ENCODE assay signal across 15 cellular contexts in the genomic region with DNA sequence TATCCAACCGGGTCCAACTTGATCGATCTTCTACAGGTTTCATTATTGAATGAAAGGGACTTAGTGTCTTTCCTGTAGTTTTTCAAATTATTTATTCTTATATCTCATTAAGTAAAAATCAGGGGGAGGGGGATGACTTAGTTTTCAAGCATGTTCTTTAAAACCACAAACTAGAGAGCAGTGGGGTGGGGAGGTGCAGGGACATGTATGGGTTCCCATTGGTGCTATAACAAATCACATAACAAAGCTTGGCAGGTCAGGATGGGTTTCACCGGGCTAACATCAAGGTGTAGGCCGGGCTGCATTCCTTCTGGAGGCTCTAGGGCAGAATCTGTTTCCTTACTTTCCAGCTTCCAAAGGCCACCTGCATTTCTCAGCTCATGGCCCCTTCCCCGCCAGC. TPM values are rescaled to one million over a fixed set of nuclear protein-coding genes. Genes with fewer than 3 reads are reported as not detected.
DNase-seq lines count a peak whose midpoint lies in the region; ATAC-seq and TF ChIP-seq lines count a peak whose summit lies in the region.
"Had no signal": no experiment of that assay in that cellular context is flagged by ENCODE, and none has a peak within 500 bp of the region (broad histone marks: within the 10 kb centered on the region; RNA-seq: fewer than 3 reads in every experiment).

No MANE protein-coding gene starts in this region.

- no peak for ATAC-seq in activated naive CD4-positive, alpha-beta T cell treated with anti-CD3 and anti-CD28 coated beads, Interleukin-2, amount 50 U/mL, for 72 hours
- ATAC-seq in right lobe of liver (no peak), HG03457 (IDR thresholded peaks at IDR 0.05; ENCODE audit: unreplicated experiment) (no peak)

- H3K9me3 Mint-ChIP-seq in activated naive CD4-positive, alpha-beta T cell treated with anti-CD3 and anti-CD28 coated beads, Interleukin-2, amount 50 U/mL, for 24 hours, result no peaks in the 10 kb centered on the region
- H3K9me3 Mint-ChIP-seq in activated naive CD4-positive, alpha-beta T cell treated with anti-CD3 and anti-CD28 coated beads, Interleukin-2, amount 50 U/mL, for 72 hours, result no peaks in the 10 kb centered on the region
- H3K9me3 Mint-ChIP-seq: activated CD4-positive, alpha-beta memory T cell treated with anti-CD3 and anti-CD28 coated beads, Interleukin-2, amount 10 ng/mL, durations not matched to agents 7 days and 5 days; dendritic cell treated with granulocyte-macrophage colony-stimulating factor and Interleukin-4, amounts not matched to agents 40 ng/mL and 50 ng/mL, for 4 days; immature natural killer cell had no signal

- H3K27me3 ChIP-seq in right lobe of liver, result no peaks in the 10 kb centered on the region
- no peaks in the 10 kb centered on the region for H3K27me3 ChIP-seq in thyroid gland

- H3K9me3 ChIP-seq in SK-N-MC (ENCODE audit: low read depth, low read length) (no peaks in the 10 kb centered on the region), right lobe of liver (no peaks in the 10 kb centered on the region), thyroid gland (no peaks in the 10 kb centered on the region)

- no peak overlapping the region for H3K9ac ChIP-seq in SK-N-MC (ENCODE audit: insufficient read length)
- H3K9ac ChIP-seq: KMS-11 had no signal

- no peaks in the 10 kb centered on the region for H3K36me3 Mint-ChIP-seq in activated naive CD4-positive, alpha-beta T cell treated with anti-CD3 and anti-CD28 coated beads, Interleukin-2, amount 50 U/mL, for 24 hours
- peaks cover 0 to 8% of the 10 kb centered on the region in 2 donors for H3K36me3 Mint-ChIP-seq in activated naive CD4-positive, alpha-beta T cell treated with anti-CD3 and anti-CD28 coated beads, Interleukin-2, amount 50 U/mL, for 72 hours
- H3K36me3 Mint-ChIP-seq: immature natural killer cell had no signal

- H3K4me3 Mint-ChIP-seq in activated naive CD4-positive, alpha-beta T cell treated with anti-CD3 and anti-CD28 coated beads, Interleukin-2, amount 50 U/mL, for 24 hours, result no peak overlapping the region
- H3K4me3 Mint-ChIP-seq: activated CD4-positive, alpha-beta memory T cell treated with anti-CD3 and anti-CD28 coated beads, Interleukin-2, amount 10 ng/mL, durations not matched to agents 7 days and 5 days; dendritic cell treated with granulocyte-macrophage colony-stimulating factor and Interleukin-4, amounts not matched to agents 40 ng/mL and 50 ng/mL, for 4 days; immature natural killer cell had no signal

- H3K36me3 ChIP-seq in SK-N-MC (ENCODE audit: insufficient read depth, low read length) (no peaks in the 10 kb centered on the region), right lobe of liver (no peaks in the 10 kb centered on the region), thyroid gland (no peaks in the 10 kb centered on the region)

- peaks cover 0 to 61% (median 23%) of the 10 kb centered on the region in 4 donors for H3K4me1 ChIP-seq in right lobe of liver
- peaks cover 36 to 77% of the 10 kb centered on the region in 2 donors for H3K4me1 ChIP-seq in thyroid gland

- WGBS in right lobe of liver (ENCODE audit: insufficient coverage, low coverage, low lambda C conversion rate, missing lambda C conversion rate), result 81% methylated on average over 5 of the region's 5 CpGs
- WGBS in thyroid gland, 2 donors, result 91 to 94% methylated on average over 5 of the region's 5 CpGs

- H3K4me3 ChIP-seq in SK-N-MC, result no peak overlapping the region
- no peak overlapping the region for H3K4me3 ChIP-seq in right lobe of liver
- H3K4me3 ChIP-seq in thyroid gland (replicated peaks in 1 of 3), result no peak overlapping the region

- H3K27me3 Mint-ChIP-seq in activated naive CD4-positive, alpha-beta T cell treated with anti-CD3 and anti-CD28 coated beads, Interleukin-2, amount 50 U/mL, for 24 hours, result no peaks in the 10 kb centered on the region
- H3K27me3 Mint-ChIP-seq: activated CD4-positive, alpha-beta memory T cell treated with anti-CD3 and anti-CD28 coated beads, Interleukin-2, amount 10 ng/mL, durations not matched to agents 7 days and 5 days had no signal

- no peak for TF ChIP-seq POLR2A in right lobe of liver (IDR thresholded peaks at IDR 0.05)
- TF ChIP-seq POLR2A in thyroid gland (IDR thresholded peaks at IDR 0.05), result no peak

- H3K27ac ChIP-seq in SK-N-MC, result 0 out of 2 replicates have a peak overlapping the region, but pooled peaks have one; percentile 5
- H3K27ac ChIP-seq in right lobe of liver, result peak overlapping the region; percentile 61 to 89 (median 83)
- peak overlapping the region; percentile 88 to 95 (median 95) for H3K27ac ChIP-seq in thyroid gland
- H3K27ac ChIP-seq: KMS-11 had no signal

- H3K4me1 Mint-ChIP-seq in activated naive CD4-positive, alpha-beta T cell treated with anti-CD3 and anti-CD28 coated beads, Interleukin-2, amount 50 U/mL, for 24 hours, result peaks cover 46% of the 10 kb centered on the region

- DNase-seq in activated naive CD4-positive, alpha-beta T cell treated with anti-CD3 and anti-CD28 coated beads, Interleukin-2, amount 50 U/mL, for 72 hours (ENCODE audit: low spot score in 2 of 2), result no peak
- DNase-seq in SK-N-MC (ENCODE audit: low read depth, low spot score) (no peak), right lobe of liver (no peak), thyroid gland (no peak), SIG-M5 (lab: John Stamatoyannopoulos, UW) (no peak)
- no peak for DNase-seq in stimulated activated naive CD4-positive, alpha-beta T cell (lab: John Stamatoyannopoulos, UW)
- DNase-seq: activated CD4-positive, alpha-beta memory T cell treated with anti-CD3 and anti-CD28 coated beads, Interleukin-2, amount 10 ng/mL, durations not matched to agents 7 days and 5 days; activated naive CD4-positive, alpha-beta T cell treated with Interleukin-2 at 50 U/mL for 16 hours; immature natural killer cell; RPMI8226; T-helper 9 cell had no signal

- intact Hi-C loops in right lobe of liver (cut with DNase I), result no loop called here
- intact Hi-C loops in thyroid gland (cut with DNase I), result no loop called here

- TF ChIP-seq CTCF in right lobe of liver (IDR thresholded peaks at IDR 0.05), result no peak
- TF ChIP-seq CTCF in thyroid gland (IDR thresholded peaks at IDR 0.05), result no peak

- H3K27ac Mint-ChIP-seq in activated naive CD4-positive, alpha-beta T cell treated with anti-CD3 and anti-CD28 coated beads, Interleukin-2, amount 50 U/mL, for 24 hours, result peak overlapping the region; percentile 17
- H3K27ac Mint-ChIP-seq in activated naive CD4-positive, alpha-beta T cell treated with anti-CD3 and anti-CD28 coated beads, Interleukin-2, amount 50 U/mL, for 72 hours, result peak overlapping the region in 1 of 2 donors; percentile 98
- H3K27ac Mint-ChIP-seq: dendritic cell treated with granulocyte-macrophage colony-stimulating factor and Interleukin-4, amounts not matched to agents 40 ng/mL and 50 ng/mL, for 4 days had no signal

RNA-seq across cellular contexts. Expression of a gene that starts 32.7 kb away (rescaled TPM):
- total RNA-seq in activated naive CD4-positive, alpha-beta T cell treated with anti-CD3 and anti-CD28 coated beads, Interleukin-2, amount 50 U/mL, for 72 hours, result 100 to 1,000 TPM; 260 to 288 TPM
- total RNA-seq in right lobe of liver, result 100 to 1,000 TPM in 2 of 6 experiments, 10 to 100 TPM in 4; 34.0 to 153 (median 78.5) TPM
- total RNA-seq in thyroid gland, result 100 to 1,000 TPM; 142 to 375 (median 227) TPM

Comparison
In these comparisons a context has a peak if more than half of its experiments do, and no peak if none do; other contexts are left out.
1. H3K27ac ChIP-seq: peak in every context shown above with its lines; median percentile 95 in thyroid gland; 83 in right lobe of liver; 5 in SK-N-MC.